In genomic region chr14:69346710-69347109, GRCh38 we compare ENCODE assay signal across 9 cellular contexts. TPM values are rescaled to one million over a fixed set of nuclear protein-coding genes. Genes with fewer than 3 reads are reported as not detected.
DNase-seq lines count a peak whose midpoint lies in the region; ATAC-seq, FAIRE-seq and TF ChIP-seq lines count a peak whose summit lies in the region.
"Had no signal": no experiment of that assay in that cellular context is flagged by ENCODE, and none has a peak within 500 bp of the region (broad histone marks: within the 10 kb centered on the region; RNA-seq: fewer than 3 reads in every experiment).

No MANE protein-coding gene starts in this region.

- DNase-seq in ELF-1 (ENCODE audit: low read depth, low spot score) (peak; percentile 84), HTR-8/SVneo (ENCODE audit: insufficient read length, low spot score) (peak; percentile 79), chondrocyte (ENCODE audit: low spot score) (no peak), myocyte (ENCODE audit: low read depth) (peak; percentile 25), NAMALWA (ENCODE audit: low spot score) (no peak), germinal center (ENCODE audit: low spot score) (no peak)
- DNase-seq: foreskin melanocyte had no signal

- peaks cover 13% of the 10 kb centered on the region for H3K36me3 Mint-ChIP-seq in chondrocyte (ENCODE audit: low read depth)

- no peaks in the 10 kb centered on the region for H3K27me3 Mint-ChIP-seq in chondrocyte (ENCODE audit: low read depth)

- H3K9me3 Mint-ChIP-seq in chondrocyte (ENCODE audit: low read depth) = no peaks in the 10 kb centered on the region

- FAIRE-seq in HTR-8/SVneo (lab: Jason Lieb, UNC) = peak; percentile 71

- no peaks in the 10 kb centered on the region for H3K4me1 Mint-ChIP-seq in chondrocyte (ENCODE audit: low read depth)

- ATAC-seq in HG02571 (IDR thresholded peaks at IDR 0.05; ENCODE audit: unreplicated experiment) (no peak), HG03097 (IDR thresholded peaks at IDR 0.05; ENCODE audit: low FRiP score, unreplicated experiment) (no peak)

- no peak overlapping the region for H3K27ac Mint-ChIP-seq in chondrocyte (ENCODE audit: unreplicated experiment)

- no peak overlapping the region for H3K4me3 Mint-ChIP-seq in chondrocyte (ENCODE audit: unreplicated experiment)

- peak; percentile 78 for TF ChIP-seq CTCF in chondrocyte (IDR thresholded peaks at IDR 0.05)

RNA-seq across cellular contexts. Expression of gene ERH, which starts 51.4 kb away (rescaled TPM):
- 140 to 205 TPM (median 158 TPM) in 3 replicates for total RNA-seq in chondrocyte
- total RNA-seq in myocyte = 70.3 and 71.8 TPM in 2 replicates
- 179 TPM for polyA plus RNA-seq in myocyte (2012)

RNA-seq across cellular contexts. Expression of gene SLC39A9, which starts 51.8 kb away (rescaled TPM):
- total RNA-seq in chondrocyte (78.9 to 94.5 TPM (median 81.3 TPM) in 3 replicates), myocyte (52.8 and 60.2 TPM in 2 replicates)
- polyA plus RNA-seq in myocyte (2012) = 51.0 TPM

Comparison
In these comparisons a context has a peak if more than half of its experiments do, and no peak if none do; other contexts are left out.
1. DNase-seq: peak in ELF-1 (single experiment), HTR-8/SVneo (single experiment) and myocyte (single experiment); none in chondrocyte (single experiment), NAMALWA (single experiment) and germinal center (single experiment).